Comparison of ENCODE assay signal across 10 cellular contexts in the genomic region with DNA sequence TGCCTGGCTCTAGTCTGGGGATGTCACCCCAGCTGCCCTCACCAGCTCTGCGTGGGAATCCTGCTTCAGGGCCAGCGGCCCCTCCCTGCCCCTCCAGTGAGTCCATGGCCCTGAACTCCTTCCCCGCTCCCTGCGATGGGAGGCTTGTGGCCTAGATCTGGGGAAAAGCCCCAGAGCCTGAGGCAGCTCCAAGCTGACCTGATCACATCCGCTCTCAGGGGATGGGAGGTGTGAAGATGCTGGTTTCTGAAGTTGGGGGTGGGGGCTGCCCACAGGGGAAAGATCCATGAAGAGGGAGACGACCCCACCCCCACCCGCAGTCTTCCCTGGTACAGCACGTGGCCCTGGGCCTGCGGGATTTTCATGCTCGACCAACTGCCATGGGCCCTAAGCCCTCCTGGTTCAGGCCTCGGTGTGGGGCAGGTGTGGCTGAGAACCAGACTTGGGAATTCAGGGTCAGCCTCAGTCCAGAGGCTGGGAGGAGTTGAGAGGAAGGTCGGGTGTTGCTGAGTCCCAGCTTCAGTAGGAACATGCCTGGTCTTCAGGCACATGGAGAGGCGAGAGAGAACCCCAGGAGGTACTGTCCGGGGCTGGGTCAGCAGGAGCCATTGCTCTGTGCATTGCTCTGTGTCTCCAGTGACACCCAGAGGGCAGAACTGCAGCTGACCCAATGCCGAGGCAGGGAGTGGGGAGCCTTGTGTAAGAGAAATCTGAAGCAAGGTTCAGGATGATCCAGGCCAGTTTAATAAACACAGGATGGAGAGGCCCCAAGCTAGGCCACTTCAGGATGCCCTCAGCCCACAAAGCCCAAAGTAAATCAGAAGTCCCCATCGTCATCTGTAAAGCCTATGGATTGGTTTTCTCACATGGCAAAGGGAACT.
A peak's percentile ranks its signal among the peaks of the same experiment; 100 is the strongest.
DNase-seq lines count a peak whose midpoint lies in the region; TF ChIP-seq lines count a peak whose summit lies in the region.
"Had no signal": no experiment of that assay in that cellular context is flagged by ENCODE, and none has a peak within 500 bp of the region (broad histone marks: within the 10 kb centered on the region; RNA-seq: fewer than 3 reads in every experiment).

No MANE protein-coding gene starts in this region.

- no peak overlapping the region for H3K4me3 ChIP-seq in LNCaP clone FGC (ENCODE audit: low read depth, low read length)
- peak overlapping the region in 1 of 2 experiments; percentile 17 for H3K4me3 ChIP-seq in neutrophil (ENCODE audit: low read depth in 1 of 2, low read length in 1 of 2)

- H3K36me3 ChIP-seq in neutrophil, result no peaks in the 10 kb centered on the region

- H3K27me3 ChIP-seq in neutrophil, result no peaks in the 10 kb centered on the region

- H3K27ac Mint-ChIP-seq in endothelial cell (ENCODE audit: unreplicated experiment), result no peak overlapping the region

- peaks cover 45 to 57% of the 10 kb centered on the region in 2 experiments for H3K4me1 ChIP-seq in neutrophil (ENCODE audit: control insufficient read depth in 1 of 2, insufficient read depth in 1 of 2, low read depth in 1 of 2, low read length in 1 of 2)

- peak; percentile 20 for DNase-seq in EL
- no peak for DNase-seq in LNCaP clone FGC (ENCODE audit: low read depth)
- peak; percentile 52 for DNase-seq in fibroblast of gingiva (ENCODE audit: low read depth)
- DNase-seq in NCI-H510A (lab: John Stamatoyannopoulos, UW), result no peak
- DNase-seq in endothelial cell (ENCODE audit: low spot score), result no peak
- DNase-seq in SKM-1 treated with dmso at 0.1 percent for 144 hours (lab: John Stamatoyannopoulos, UW; ENCODE audit: unreplicated experiment), result no peak
- no peak for DNase-seq in 8988T
- DNase-seq: NCI-H187 had no signal

- H3K9me3 ChIP-seq in neutrophil, result no peaks in the 10 kb centered on the region

- H3K9me3 Mint-ChIP-seq in endothelial cell (ENCODE audit: unreplicated experiment), result no peaks in the 10 kb centered on the region
- H3K9me3 Mint-ChIP-seq: natural killer cell treated with Interleukin-12 subunit alpha and Interleukin-12 subunit beta and Interleukin-15 and Interleukin-18, amount 100 ng/mL, for 72 hours had no signal

- no peaks in the 10 kb centered on the region for H3K36me3 Mint-ChIP-seq in endothelial cell (ENCODE audit: low read depth, unreplicated experiment)
- H3K36me3 Mint-ChIP-seq: natural killer cell treated with Interleukin-12 subunit alpha and Interleukin-12 subunit beta and Interleukin-15 and Interleukin-18, amount 100 ng/mL, for 72 hours had no signal

- H3K4me1 Mint-ChIP-seq in endothelial cell (ENCODE audit: unreplicated experiment), result no peaks in the 10 kb centered on the region

- peaks cover 7% of the 10 kb centered on the region for H3K27me3 Mint-ChIP-seq in endothelial cell (ENCODE audit: unreplicated experiment)

- no peak overlapping the region for H3K4me3 Mint-ChIP-seq in endothelial cell (ENCODE audit: unreplicated experiment)
- H3K4me3 Mint-ChIP-seq: natural killer cell treated with Interleukin-12 subunit alpha and Interleukin-12 subunit beta and Interleukin-15 and Interleukin-18, amount 100 ng/mL, for 72 hours had no signal

- H3K27ac ChIP-seq in neutrophil, result peak overlapping the region; percentile 74

- TF ChIP-seq CTCF in LNCaP clone FGC (IDR thresholded peaks at IDR 0.05; ENCODE audit: control insufficient read depth, extremely low read depth, insufficient read depth) (peak; percentile 66), neutrophil (IDR thresholded peaks at IDR 0.05) (no peak), endothelial cell (IDR thresholded peaks at IDR 0.05; ENCODE audit: unreplicated experiment) (no peak)

Comparison
In these comparisons a context has a peak if more than half of its experiments do, and no peak if none do; other contexts are left out.
1. DNase-seq: peak in EL (single experiment) and fibroblast of gingiva (single experiment); none in LNCaP clone FGC (single experiment), NCI-H510A (single experiment), endothelial cell (single experiment), SKM-1 treated with dmso at 0.1 percent for 144 hours (single experiment) and 8988T (single experiment).